In genomic region chr11:6604081-6604626, GRCh38 we compare ENCODE assay signal across 8 cellular contexts. TPM values are rescaled to one million over a fixed set of nuclear protein-coding genes. Genes with fewer than 3 reads are reported as not detected.
DNase-seq lines count a peak whose midpoint lies in the region; ATAC-seq and TF ChIP-seq lines count a peak whose summit lies in the region.

No MANE protein-coding gene starts in this region.

- H3K4me1 Mint-ChIP-seq in effector memory CD8-positive, alpha-beta T cell (ENCODE audit: low read depth in 2 of 2), result peaks cover 36% of the 10 kb centered on the region in 2 donors

- H3K4me3 Mint-ChIP-seq in effector memory CD8-positive, alpha-beta T cell, result no peak overlapping the region

- H3K27ac Mint-ChIP-seq in effector memory CD8-positive, alpha-beta T cell, result no peak overlapping the region

- H3K27ac ChIP-seq in 22Rv1 (peak overlapping the region; percentile 62), stomach smooth muscle (ENCODE audit: low read length) (peak overlapping the region; percentile 100)

- H3K27me3 ChIP-seq in stomach smooth muscle (ENCODE audit: control insufficient read depth in 1 of 2, insufficient read depth in 2 of 2, low read length in 2 of 2), result no peaks in the 10 kb centered on the region

- peaks cover 17% of the 10 kb centered on the region for H3K36me3 Mint-ChIP-seq in effector memory CD8-positive, alpha-beta T cell (ENCODE audit: insufficient read depth)

- H3K9me3 ChIP-seq in stomach smooth muscle (ENCODE audit: control insufficient read depth in 2 of 2, low read length in 2 of 2), result no peaks in the 10 kb centered on the region

- peak; percentile 36 for ATAC-seq in HG02759 (IDR thresholded peaks at IDR 0.05; ENCODE audit: unreplicated experiment)
- peak; percentile 62 for ATAC-seq in effector memory CD8-positive, alpha-beta T cell (replicated peaks)

- H3K27me3 Mint-ChIP-seq in effector memory CD8-positive, alpha-beta T cell, result no peaks in the 10 kb centered on the region

- H3K9me3 Mint-ChIP-seq in effector memory CD8-positive, alpha-beta T cell, result no peaks in the 10 kb centered on the region

- TF ChIP-seq CTCF in 22Rv1 (IDR thresholded peaks at IDR 0.05), result no peak; the same call in 1 of the 2 replicates
- peak; percentile 38 for TF ChIP-seq CTCF in GM12873 (IDR thresholded peaks at IDR 0.05; ENCODE audit: insufficient read depth, low read depth, low read length, missing control alignments)

- H3K9ac ChIP-seq in stomach smooth muscle (ENCODE audit: low read length in 2 of 2), result peak overlapping the region; percentile 98 to 100

- peaks cover 45% of the 10 kb centered on the region in 2 donors for H3K36me3 ChIP-seq in stomach smooth muscle (ENCODE audit: control insufficient read depth in 2 of 2, insufficient read depth in 2 of 2, low read length in 2 of 2)

- peak overlapping the region; percentile 77 to 100 for H3K4me3 ChIP-seq in stomach smooth muscle (ENCODE audit: low read length in 2 of 2)

- H3K4me1 ChIP-seq in stomach smooth muscle (ENCODE audit: control insufficient read depth, insufficient read depth, low read length), result peaks cover 63% of the 10 kb centered on the region

- DNase-seq in NCI-H2227 (lab: John Stamatoyannopoulos, UW; ENCODE audit: unreplicated experiment) (peak; percentile 58), lung microvascular endothelial cell (ENCODE audit: low read depth in 2 of 2) (peak; percentile 77 to 81)
- peak; percentile 42 to 59 for DNase-seq in activated CD4-positive, alpha-beta T cell treated with anti-CD3 and anti-CD28 coated beads, Interleukin-2, amount 50 U/mL, for 48 hours
- peak; percentile 47 to 56 (median 47) for DNase-seq in effector memory CD8-positive, alpha-beta T cell

RNA-seq across cellular contexts. Expression of gene ILK, which starts 0.6 kb away (rescaled TPM):
- 95.9 and 109 TPM in 2 replicates for total RNA-seq in lung microvascular endothelial cell

RNA-seq across cellular contexts. Expression of gene RRP8, which starts 0.7 kb away (rescaled TPM):
- total RNA-seq in lung microvascular endothelial cell, result 6.1 and 10.3 TPM in 2 replicates

RNA-seq across cellular contexts. Expression of gene TAF10, which starts 7.9 kb away (rescaled TPM):
- 27.7 and 34.1 TPM in 2 replicates for total RNA-seq in lung microvascular endothelial cell

RNA-seq across cellular contexts. Expression of gene TPP1, which starts 15.1 kb away (rescaled TPM):
- total RNA-seq in lung microvascular endothelial cell, result 61.2 and 69.2 TPM in 2 replicates

RNA-seq across cellular contexts. Expression of gene DCHS1, which starts 51.5 kb away (rescaled TPM):
- 28.3 and 46.2 TPM in 2 replicates for total RNA-seq in lung microvascular endothelial cell

Comparison
In these comparisons a context has a peak if more than half of its experiments do, and no peak if none do; other contexts are left out.
1. Peak in every context shown above with its lines: DNase-seq, ATAC-seq, H3K4me3 ChIP-seq and H3K27ac ChIP-seq.